In genomic region chr4:124449881-124450280, GRCh38 we compare ENCODE assay signal across 19 cellular contexts.
"Had no signal": no experiment of that assay in that cellular context is flagged by ENCODE, and none has a peak within 500 bp of the region (broad histone marks: within the 10 kb centered on the region; RNA-seq: fewer than 3 reads in every experiment).

No MANE protein-coding gene starts in this region.

- H3K27me3 ChIP-seq: esophagus muscularis mucosa, heart left ventricle, neutrophil, right lobe of liver, spleen, tibial artery, upper lobe of left lung, uterus had no signal

- ATAC-seq: heart left ventricle; mucosa of descending colon; naive thymus-derived CD8-positive, alpha-beta T cell; psoas muscle; right lobe of liver; stimulated activated memory B cell treated with anti-CD40 and anti-IgM and Interleukin-4, amounts not matched to agents 10 μg/mL and 1 μg/mL and 100 μg/mL, for 72 hours had no signal

- H3K4me1 ChIP-seq: esophagus muscularis mucosa, heart left ventricle, psoas muscle, right lobe of liver, spleen, tibial artery, upper lobe of left lung, uterus had no signal

- H3K27ac ChIP-seq: esophagus muscularis mucosa, heart left ventricle, neutrophil, psoas muscle, right lobe of liver, spleen, tibial artery, upper lobe of left lung, uterus had no signal

- H3K4me3 ChIP-seq: esophagus muscularis mucosa, heart left ventricle, mucosa of descending colon, psoas muscle, right lobe of liver, spleen, tibial artery, upper lobe of left lung, uterus had no signal

- H3K36me3 ChIP-seq: esophagus muscularis mucosa, heart left ventricle, neutrophil, right lobe of liver, spleen, tibial artery, upper lobe of left lung, uterus had no signal

- H3K9me3 ChIP-seq: heart left ventricle, mucosa of descending colon, neutrophil, psoas muscle, right lobe of liver, upper lobe of left lung, uterus had no signal

- DNase-seq: effector memory CD4-positive, alpha-beta T cell; heart left ventricle; hippocampal formation; kidney glomerular epithelial cell; mucosa of descending colon; naive thymus-derived CD8-positive, alpha-beta T cell; psoas muscle; retina; right lobe of liver; spleen; stimulated activated CD4-positive, alpha-beta T cell treated with anti-CD3 and anti-CD28 coated beads, Interleukin-15, amount 100 ng/mL, for 24 hours; stimulated activated CD4-positive, alpha-beta T cell treated with anti-CD3 and anti-CD28 coated beads, Interleukin-1b, Interleukin-23, amount 100 ng/mL, for 48 hours; stimulated activated CD4-positive, alpha-beta T cell treated with anti-CD3 and anti-CD28 coated beads, Interleukin-4, amount 100 ng/mL, for 24 hours; tibial artery; upper lobe of left lung; uterus had no signal
